In genomic region chr18:77089796-77090285, GRCh38 we compare ENCODE assay signal across 1 cellular context.
TF ChIP-seq lines count a peak whose summit lies in the region.

No MANE protein-coding gene starts in this region.

TF ChIP-seq in WTC11, 78 proteins besides CTCF, POLR2A, EP300 and RAD21 (continued from another document):
- TF ChIP-seq ZNF512 (CRISPR knock-in tag; IDR thresholded peaks at IDR 0.05; ENCODE audit: borderline replicate concordance): no peak
- no peak for TF ChIP-seq TEAD4 (CRISPR knock-in tag; IDR thresholded peaks at IDR 0.05)
- TF ChIP-seq, protein P1, sequence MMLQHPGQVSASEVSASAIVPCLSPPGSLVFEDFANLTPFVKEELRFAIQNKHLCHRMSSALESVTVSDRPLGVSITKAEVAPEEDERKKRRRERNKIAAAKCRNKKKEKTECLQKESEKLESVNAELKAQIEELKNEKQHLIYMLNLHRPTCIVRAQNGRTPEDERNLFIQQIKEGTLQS (CRISPR knock-in tag; conservative IDR thresholded peaks at IDR 0.05): no peak
- TF ChIP-seq SMAD4 (CRISPR knock-in tag; IDR thresholded peaks at IDR 0.05): no peak
- TF ChIP-seq ZNF121 (CRISPR knock-in tag; IDR thresholded peaks at IDR 0.05): no peak
- no peak for TF ChIP-seq ZNF317 (CRISPR knock-in tag; IDR thresholded peaks at IDR 0.05; ENCODE audit: borderline replicate concordance, low read depth)
- TF ChIP-seq GRHL2 (CRISPR knock-in tag; IDR thresholded peaks at IDR 0.05; ENCODE audit: insufficient replicate concordance, severe bottlenecking): no peak
